Comparison of ENCODE assay signal across 1 cellular context in the genomic region with DNA sequence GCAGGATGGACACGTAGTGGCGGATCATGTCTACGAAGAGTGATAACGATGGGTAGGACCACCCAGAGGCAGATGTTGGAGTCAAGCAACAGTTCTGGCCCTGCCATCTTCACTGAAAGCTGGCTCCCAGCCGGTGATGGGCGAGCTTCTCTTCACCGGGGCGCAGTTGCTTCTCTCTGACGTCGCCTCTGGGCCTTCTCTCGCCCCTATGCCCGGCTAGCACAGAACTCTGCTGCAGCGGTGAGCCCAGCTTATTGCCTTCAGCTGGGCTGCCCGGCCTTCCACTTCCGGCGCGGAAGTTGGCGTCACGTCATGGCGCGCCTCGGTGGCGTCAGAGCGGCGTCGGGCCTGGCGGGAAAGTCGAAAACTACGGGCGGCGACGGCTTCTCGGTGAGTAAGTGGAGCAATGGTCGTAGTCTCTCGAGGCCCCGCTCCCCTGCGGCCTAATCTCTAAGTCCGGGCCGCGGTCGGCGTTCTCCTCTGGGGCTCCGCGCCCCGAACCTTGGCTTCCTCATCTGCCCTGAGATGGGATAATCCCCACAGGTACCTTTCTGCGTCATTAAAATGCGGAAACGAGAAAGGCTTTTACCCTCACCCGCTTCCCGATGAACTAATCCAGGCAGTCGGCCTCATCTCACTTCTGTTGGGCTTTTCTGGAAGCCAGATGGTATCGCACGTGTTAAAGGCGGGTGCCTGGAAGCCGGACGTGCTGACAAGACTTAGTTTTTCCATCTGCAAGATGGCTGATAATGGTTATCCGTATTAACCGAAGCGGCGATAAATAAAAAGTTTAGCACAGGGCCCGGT.
TF ChIP-seq lines count a peak whose summit lies in the region.

A gene (plus strand): TSS at position 354 of the 807 bp plus-strand sequence. CDS start 2,221 bp downstream, outside the sequence.

TF ChIP-seq in HCT116, 20 proteins besides CTCF, POLR2A, EP300 and RAD21 (continued from another document):
- TF ChIP-seq, protein P1, sequence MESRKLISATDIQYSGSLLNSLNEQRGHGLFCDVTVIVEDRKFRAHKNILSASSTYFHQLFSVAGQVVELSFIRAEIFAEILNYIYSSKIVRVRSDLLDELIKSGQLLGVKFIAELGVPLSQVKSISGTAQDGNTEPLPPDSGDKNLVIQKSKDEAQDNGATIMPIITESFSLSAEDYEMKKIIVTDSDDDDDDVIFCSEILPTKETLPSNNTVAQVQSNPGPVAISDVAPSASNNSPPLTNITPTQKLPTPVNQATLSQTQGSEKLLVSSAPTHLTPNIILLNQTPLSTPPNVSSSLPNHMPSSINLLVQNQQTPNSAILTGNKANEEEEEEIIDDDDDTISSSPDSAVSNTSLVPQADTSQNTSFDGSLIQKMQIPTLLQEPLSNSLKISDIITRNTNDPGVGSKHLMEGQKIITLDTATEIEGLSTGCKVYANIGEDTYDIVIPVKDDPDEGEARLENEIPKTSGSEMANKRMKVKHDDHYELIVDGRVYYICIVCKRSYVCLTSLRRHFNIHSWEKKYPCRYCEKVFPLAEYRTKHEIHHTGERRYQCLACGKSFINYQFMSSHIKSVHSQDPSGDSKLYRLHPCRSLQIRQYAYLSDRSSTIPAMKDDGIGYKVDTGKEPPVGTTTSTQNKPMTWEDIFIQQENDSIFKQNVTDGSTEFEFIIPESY (IDR thresholded peaks at IDR 0.05; ENCODE audit: extremely low read depth, insufficient replicate concordance, low read length), result no peak
- TF ChIP-seq CBX3 (IDR thresholded peaks at IDR 0.05; ENCODE audit: low read depth) (peak; percentile 99), EZH2 (IDR thresholded peaks at IDR 0.05) (no peak), ZFX (IDR thresholded peaks at IDR 0.05) (peak; percentile 76)
